ENCODE assay signal across 15 cellular contexts in genomic region chr16:81668243-81669097, GRCh38.
DNase-seq lines count a peak whose midpoint lies in the region; ATAC-seq and TF ChIP-seq lines count a peak whose summit lies in the region.
"Had no signal": no experiment of that assay in that cellular context is flagged by ENCODE, and none has a peak within 500 bp of the region (broad histone marks: within the 10 kb centered on the region; RNA-seq: fewer than 3 reads in every experiment).

No MANE protein-coding gene starts in this region.

- H3K4me1 ChIP-seq in RWPE2 (ENCODE audit: insufficient read depth, poor library complexity, severe bottlenecking) (no peaks in the 10 kb centered on the region), thyroid gland (peaks cover 14 to 45% of the 10 kb centered on the region in 2 donors)
- H3K4me1 ChIP-seq: breast epithelium, neural progenitor cell had no signal

- peaks cover 83% of the 10 kb centered on the region for H3K36me3 ChIP-seq in RWPE2 (ENCODE audit: low read depth)
- H3K36me3 ChIP-seq in thyroid gland = peaks cover 0 to 4% of the 10 kb centered on the region in 2 donors
- H3K36me3 ChIP-seq: breast epithelium, neural progenitor cell had no signal

- H3K9me3 ChIP-seq in RWPE2 (ENCODE audit: severe bottlenecking) (no peaks in the 10 kb centered on the region), thyroid gland (no peaks in the 10 kb centered on the region)
- H3K9me3 ChIP-seq: breast epithelium had no signal

- H3K9me3 Mint-ChIP-seq in activated CD4-positive, alpha-beta T cell treated with anti-CD3 and anti-CD28 coated beads, Interleukin-2, amount 10 ng/mL, durations not matched to agents 24 days and 14 days = peaks cover 8% of the 10 kb centered on the region
- H3K9me3 Mint-ChIP-seq in HFFc6 = no peaks in the 10 kb centered on the region
- H3K9me3 Mint-ChIP-seq: neural progenitor cell had no signal

- H3K27ac ChIP-seq in RWPE2 (ENCODE audit: poor library complexity, severe bottlenecking) = no peak overlapping the region
- peak overlapping the region; percentile 66 to 68 (median 67) for H3K27ac ChIP-seq in thyroid gland
- H3K27ac ChIP-seq: neural progenitor cell had no signal

- peaks cover 3% of the 10 kb centered on the region for H3K4me1 Mint-ChIP-seq in activated CD4-positive, alpha-beta T cell treated with anti-CD3 and anti-CD28 coated beads, Interleukin-2, amount 10 ng/mL, durations not matched to agents 24 days and 14 days
- no peaks in the 10 kb centered on the region for H3K4me1 Mint-ChIP-seq in HFFc6 (ENCODE audit: low read depth)

- TF ChIP-seq CTCF in RWPE2 (IDR thresholded peaks at IDR 0.05; ENCODE audit: poor library complexity, severe bottlenecking) (no peak), thyroid gland (IDR thresholded peaks at IDR 0.05) (no peak), lower leg skin (IDR thresholded peaks at IDR 0.05) (no peak), HFFc6 (IDR thresholded peaks at IDR 0.05) (no peak)

- WGBS in thyroid gland, 2 donors = 93 to 94% methylated on average over 14 of the region's 23 CpGs
- 86 to 89% methylated on average over 22 to 23 of the region's 23 CpGs for WGBS in lower leg skin, 2 donors

- peak overlapping the region; percentile 71 for H3K27ac Mint-ChIP-seq in activated CD4-positive, alpha-beta T cell treated with anti-CD3 and anti-CD28 coated beads, Interleukin-2, amount 10 ng/mL, durations not matched to agents 24 days and 14 days
- no peak overlapping the region for H3K27ac Mint-ChIP-seq in HFFc6

- H3K4me3 ChIP-seq in RWPE2 (ENCODE audit: severe bottlenecking) (no peak overlapping the region), thyroid gland (replicated peaks in 1 of 3) (no peak overlapping the region), lower leg skin (ENCODE audit: low read depth, poor library complexity, severe bottlenecking) (no peak overlapping the region)
- H3K4me3 ChIP-seq: breast epithelium, neural progenitor cell, skin epidermis had no signal

- no peak overlapping the region for H3K4me3 Mint-ChIP-seq in activated CD4-positive, alpha-beta T cell treated with anti-CD3 and anti-CD28 coated beads, Interleukin-2, amount 10 ng/mL, durations not matched to agents 24 days and 14 days
- no peak overlapping the region for H3K4me3 Mint-ChIP-seq in HFFc6
- H3K4me3 Mint-ChIP-seq: neural progenitor cell had no signal

- TF ChIP-seq POLR2A in thyroid gland (IDR thresholded peaks at IDR 0.05) (no peak), lower leg skin (IDR thresholded peaks at IDR 0.05) (no peak)

- intact Hi-C loops in activated CD4-positive, alpha-beta T cell treated with anti-CD3 and anti-CD28 coated beads, Interleukin-2, amount 10 ng/mL, durations not matched to agents 24 days and 14 days (cut with micrococcal nuclease) = no loop called here
- intact Hi-C loops in left colon (cut with DNase I, micrococcal nuclease) = no loop called here
- intact Hi-C loops in thyroid gland (cut with DNase I) = no loop called here
- intact Hi-C loops in lower leg skin (cut with DNase I; ENCODE audit: low total_unique reads) = no loop called here

- H3K27me3 Mint-ChIP-seq in activated CD4-positive, alpha-beta T cell treated with anti-CD3 and anti-CD28 coated beads, Interleukin-2, amount 10 ng/mL, durations not matched to agents 24 days and 14 days = no peaks in the 10 kb centered on the region
- peaks cover 4% of the 10 kb centered on the region for H3K27me3 Mint-ChIP-seq in HFFc6 (ENCODE audit: insufficient read depth)

- no peaks in the 10 kb centered on the region for H3K27me3 ChIP-seq in RWPE2 (ENCODE audit: insufficient read depth, poor library complexity, severe bottlenecking)
- H3K27me3 ChIP-seq in thyroid gland = no peaks in the 10 kb centered on the region
- H3K27me3 ChIP-seq: breast epithelium, neural progenitor cell had no signal

- DNase-seq in activated CD4-positive, alpha-beta T cell treated with anti-CD3 and anti-CD28 coated beads, Interleukin-2, amount 10 ng/mL, durations not matched to agents 24 days and 14 days = no peak
- no peak for DNase-seq in activated CD4-positive, alpha-beta T cell treated with anti-CD3 and anti-CD28 coated beads, Interleukin-2, amount 50 U/mL, for 1 hour
- DNase-seq in RWPE2 (ENCODE audit: low spot score) = no peak
- DNase-seq in left colon = no peak
- no peak for DNase-seq in thyroid gland
- no peak for DNase-seq in lower leg skin (ENCODE audit: low spot score in 2 of 2)
- no peak for DNase-seq in HFFc6
- DNase-seq: activated CD4-positive, CD25-positive, alpha-beta regulatory T cell treated with anti-CD3 and anti-CD28 coated beads, Interleukin-2, amount 50 U/mL, for 72 hours; DMS79 treated with DMSO at 0.1 percent for 48 hours; HCEC 1CT; NCI-H82 had no signal

- peak; percentile 25; the same call in 2 of the 3 replicates for ATAC-seq in RWPE2 (ENCODE audit: low read depth)
- ATAC-seq in left colon = peak; percentile 11
- ATAC-seq in GM18498 (IDR thresholded peaks at IDR 0.05; ENCODE audit: unreplicated experiment) = no peak

- peaks cover 40% of the 10 kb centered on the region for H3K36me3 Mint-ChIP-seq in activated CD4-positive, alpha-beta T cell treated with anti-CD3 and anti-CD28 coated beads, Interleukin-2, amount 10 ng/mL, durations not matched to agents 24 days and 14 days (ENCODE audit: low read depth)
- H3K36me3 Mint-ChIP-seq in HFFc6 (ENCODE audit: low read depth) = peaks cover 13% of the 10 kb centered on the region; the same call in 1 of the 2 replicates
